Comparison of ENCODE assay signal across 27 cellular contexts in genomic region chr5:42377496-42377895, GRCh38. TPM values are rescaled to one million over a fixed set of nuclear protein-coding genes. Genes with fewer than 3 reads are reported as not detected.
A peak's percentile ranks its signal among the peaks of the same experiment; 100 is the strongest.
DNase-seq lines count a peak whose midpoint lies in the region; ATAC-seq and TF ChIP-seq lines count a peak whose summit lies in the region.
"Had no signal": no experiment of that assay in that cellular context is flagged by ENCODE, and none has a peak within 500 bp of the region (broad histone marks: within the 10 kb centered on the region; RNA-seq: fewer than 3 reads in every experiment).

No MANE protein-coding gene starts in this region.

- no peak overlapping the region for H3K9ac ChIP-seq in colonic mucosa (ENCODE audit: low read depth in 2 of 2, low read length in 2 of 2)

- H3K4me3 ChIP-seq in cardiac fibroblast (replicated peaks in 1 of 2; ENCODE audit: low read depth in 2 of 2, low read length in 2 of 2) = no peak overlapping the region
- no peak overlapping the region for H3K4me3 ChIP-seq in foreskin fibroblast (ENCODE audit: low read depth in 1 of 2, low read length in 2 of 2)
- H3K4me3 ChIP-seq in colonic mucosa = no peak overlapping the region
- H3K4me3 ChIP-seq: prostate gland, smooth muscle cell, stomach had no signal

- no peaks in the 10 kb centered on the region for H3K9me3 ChIP-seq in colonic mucosa
- H3K9me3 ChIP-seq: BE2C, prostate gland, stomach had no signal

- H3K27ac ChIP-seq in colonic mucosa = no peak overlapping the region
- H3K27ac ChIP-seq: prostate gland, stomach had no signal

- no peaks in the 10 kb centered on the region for H3K27me3 ChIP-seq in colonic mucosa
- H3K27me3 ChIP-seq: BE2C, stomach had no signal

- H3K4me1 ChIP-seq in colonic mucosa = no peaks in the 10 kb centered on the region
- H3K4me1 ChIP-seq: BE2C, prostate gland, stomach had no signal

- DNase-seq in HS-5 (ENCODE audit: low read depth) = peak; percentile 48
- DNase-seq in cardiac fibroblast (ENCODE audit: low read depth in 2 of 2) = peak; percentile 14 to 71
- peak; percentile 28 to 43 for DNase-seq in foreskin fibroblast
- DNase-seq in pulmonary artery endothelial cell (ENCODE audit: low read depth, low spot score) = peak; percentile 74
- DNase-seq in mucosa of gallbladder (ENCODE audit: low spot score) = no peak
- no peak for DNase-seq in colonic mucosa
- no peak for DNase-seq in HPDE6-E6E7 (ENCODE audit: extremely low spot score)
- DNase-seq: activated CD4-positive, alpha-beta T cell treated with anti-CD3 and anti-CD28 coated beads, Interleukin-2, amount 50 U/mL, for 1 hour; activated CD8-positive, alpha-beta memory T cell treated with anti-CD3 and anti-CD28 coated beads, Interleukin-2, amount 10 ng/mL, durations not matched to agents 7 days and 5 days; activated naive CD4-positive, alpha-beta T cell; activated T-cell treated with anti-CD3 and anti-CD28 coated beads, Interleukin-2, amount 50 U/mL, for 72 hours; BE2C; CD8-positive, alpha-beta memory T cell; endodermal cell; head of caudate nucleus; NCI-H1694; NCI-H526 treated with DMSO at 0.1 percent for 48 hours; SHP77 treated with DMSO at 0.1 percent for 48 hours; stimulated activated CD4-positive, alpha-beta T cell treated with anti-CD3 and anti-CD28 coated beads, Interleukin-2, amount 100 ng/mL, for 24 hours; stomach; T-helper 9 cell; trophoblast cell had no signal

- no peaks in the 10 kb centered on the region for H3K36me3 ChIP-seq in colonic mucosa
- H3K36me3 ChIP-seq: BE2C, prostate gland, stomach had no signal

- intact Hi-C loops in colonic mucosa (cut with DNase I) = no loop called here

- TF ChIP-seq CTCF in cardiac fibroblast (IDR thresholded peaks at IDR 0.05; ENCODE audit: low read depth, low read length) (no peak), foreskin fibroblast (IDR thresholded peaks at IDR 0.05; ENCODE audit: low read depth, low read length) (no peak), colonic mucosa (IDR thresholded peaks at IDR 0.05) (no peak)

- no peak for ATAC-seq in HG03565 (IDR thresholded peaks at IDR 0.05; ENCODE audit: unreplicated experiment)
- ATAC-seq: activated CD8-positive, alpha-beta memory T cell treated with anti-CD3 and anti-CD28 coated beads, Interleukin-2, amount 10 ng/mL, durations not matched to agents 7 days and 5 days; activated T-cell treated with anti-CD3 and anti-CD28 coated beads, Interleukin-2, amount 50 U/mL, for 72 hours; Panc1 had no signal

RNA-seq across cellular contexts. Expression of gene GHR, which starts 45.7 kb away (rescaled TPM):
- total RNA-seq in pulmonary artery endothelial cell (0.67 and 1.1 TPM in 2 replicates), mucosa of gallbladder (4.4 TPM), colonic mucosa (1 to 10 TPM; 2.4 to 6.8 TPM)
- total RNA-seq: A673; activated CD8-positive, alpha-beta memory T cell treated with anti-CD3 and anti-CD28 coated beads, Interleukin-2, amount 10 ng/mL, durations not matched to agents 7 days and 5 days; activated T-cell treated with anti-CD3 and anti-CD28 coated beads, Interleukin-2, amount 50 U/mL, for 72 hours; CD8-positive, alpha-beta memory T cell had no signal

Comparison
In these comparisons a context has a peak if more than half of its experiments do, and no peak if none do; other contexts are left out.
1. DNase-seq: peak in HS-5 (single experiment), cardiac fibroblast (2 of 2), foreskin fibroblast (2 of 2) and pulmonary artery endothelial cell (single experiment); none in mucosa of gallbladder (single experiment), colonic mucosa (single experiment) and HPDE6-E6E7 (single experiment).